Comparison of ENCODE assay signal across 8 cellular contexts in genomic region chr2:44170337-44170736, GRCh38. TPM values are rescaled to one million over a fixed set of nuclear protein-coding genes. Genes with fewer than 3 reads are reported as not detected.
DNase-seq lines count a peak whose midpoint lies in the region; ATAC-seq and FAIRE-seq lines count a peak whose summit lies in the region.

No MANE protein-coding gene starts in this region.

- peaks cover 18% of the 10 kb centered on the region for H3K4me1 ChIP-seq in ACC112 (ENCODE audit: control insufficient read depth, insufficient read depth, low read length, unreplicated experiment)
- H3K4me1 ChIP-seq in iPS-18a (ENCODE audit: control insufficient read depth, low read depth, low read length) = peaks cover 20% of the 10 kb centered on the region

- H3K27me3 Mint-ChIP-seq in activated T-helper 17 cell treated with anti-CD3 and anti-CD28 coated beads, Interleukin-2, amount 50 U/mL, for 72 hours = no peaks in the 10 kb centered on the region
- no peaks in the 10 kb centered on the region for H3K27me3 Mint-ChIP-seq in stimulated activated naive B cell treated with anti-CD40 and anti-IgM and Interleukin-4, amounts not matched to agents 10 μg/mL and 1 μg/mL and 100 μg/mL, for 72 hours

- peak overlapping the region; percentile 92 for H3K27ac Mint-ChIP-seq in activated T-helper 17 cell treated with anti-CD3 and anti-CD28 coated beads, Interleukin-2, amount 50 U/mL, for 72 hours
- H3K27ac Mint-ChIP-seq in stimulated activated naive B cell treated with anti-CD40 and anti-IgM and Interleukin-4, amounts not matched to agents 10 μg/mL and 1 μg/mL and 100 μg/mL, for 72 hours = peak overlapping the region; percentile 97

- DNase-seq in GM18507 (ENCODE audit: extremely low spot score, insufficient read length, low read depth) (no peak), COR-L47 (lab: John Stamatoyannopoulos, UW) (no peak)
- no peak for DNase-seq in stimulated activated naive B cell treated with anti-CD40 and anti-IgM and Interleukin-4, amounts not matched to agents 10 μg/mL and 1 μg/mL and 100 μg/mL, for 72 hours

- peak overlapping the region; percentile 93 for H3K4me3 Mint-ChIP-seq in activated T-helper 17 cell treated with anti-CD3 and anti-CD28 coated beads, Interleukin-2, amount 50 U/mL, for 72 hours
- peak overlapping the region; percentile 94 to 100 for H3K4me3 Mint-ChIP-seq in stimulated activated naive B cell treated with anti-CD40 and anti-IgM and Interleukin-4, amounts not matched to agents 10 μg/mL and 1 μg/mL and 100 μg/mL, for 72 hours

- peak overlapping the region; percentile 48 for H3K27ac ChIP-seq in ACC112 (ENCODE audit: low read depth, low read length)
- H3K27ac ChIP-seq in iPS-18a (ENCODE audit: low read length) = no peak overlapping the region

- no peaks in the 10 kb centered on the region for H3K36me3 ChIP-seq in ACC112 (ENCODE audit: insufficient read depth, low read length)
- H3K36me3 ChIP-seq in iPS-18a (ENCODE audit: control insufficient read depth, low read depth, low read length) = no peaks in the 10 kb centered on the region

- H3K9ac ChIP-seq in iPS-18a (ENCODE audit: low read length) = peak overlapping the region; percentile 85

- H3K9me3 ChIP-seq in iPS-18a (ENCODE audit: control insufficient read depth, low read depth, low read length) = no peaks in the 10 kb centered on the region

- H3K9me3 Mint-ChIP-seq in activated T-helper 17 cell treated with anti-CD3 and anti-CD28 coated beads, Interleukin-2, amount 50 U/mL, for 72 hours = no peaks in the 10 kb centered on the region
- H3K9me3 Mint-ChIP-seq in stimulated activated naive B cell treated with anti-CD40 and anti-IgM and Interleukin-4, amounts not matched to agents 10 μg/mL and 1 μg/mL and 100 μg/mL, for 72 hours = no peaks in the 10 kb centered on the region

- peaks cover 57% of the 10 kb centered on the region for H3K36me3 Mint-ChIP-seq in activated T-helper 17 cell treated with anti-CD3 and anti-CD28 coated beads, Interleukin-2, amount 50 U/mL, for 72 hours (ENCODE audit: low read depth)
- peaks cover 6 to 13% of the 10 kb centered on the region in 2 donors for H3K36me3 Mint-ChIP-seq in stimulated activated naive B cell treated with anti-CD40 and anti-IgM and Interleukin-4, amounts not matched to agents 10 μg/mL and 1 μg/mL and 100 μg/mL, for 72 hours

- H3K27me3 ChIP-seq in ACC112 (ENCODE audit: insufficient read depth, low read length) (no peaks in the 10 kb centered on the region), iPS-18a (ENCODE audit: control insufficient read depth, insufficient read depth, low read length) (no peaks in the 10 kb centered on the region)

- ATAC-seq in activated T-helper 17 cell treated with anti-CD3 and anti-CD28 coated beads, Interleukin-2, amount 50 U/mL, for 72 hours (replicated peaks) = no peak
- ATAC-seq in stimulated activated naive B cell treated with anti-CD40 and anti-IgM and Interleukin-4, amounts not matched to agents 10 μg/mL and 1 μg/mL and 100 μg/mL, for 72 hours (replicated peaks) = no peak
- ATAC-seq in GM21367 (IDR thresholded peaks at IDR 0.05; ENCODE audit: unreplicated experiment) (no peak), GM18907 (IDR thresholded peaks at IDR 0.05; ENCODE audit: unreplicated experiment) (no peak)

- H3K4me3 ChIP-seq in ACC112 (ENCODE audit: low read depth, low read length) (peak overlapping the region; percentile 92), iPS-18a (ENCODE audit: low read length) (peak overlapping the region; percentile 98)

- peak; percentile 59 for FAIRE-seq in GM18507 (lab: Jason Lieb, UNC)

- H3K79me2 ChIP-seq in ACC112 (ENCODE audit: control insufficient read depth, insufficient read depth, low read length, unreplicated experiment) = peaks cover 62% of the 10 kb centered on the region

- no peak overlapping the region for H2AFZ ChIP-seq in ACC112 (ENCODE audit: low read length, unreplicated experiment)

- H3K4me1 Mint-ChIP-seq in activated T-helper 17 cell treated with anti-CD3 and anti-CD28 coated beads, Interleukin-2, amount 50 U/mL, for 72 hours = peaks cover 23% of the 10 kb centered on the region
- peaks cover 29 to 43% of the 10 kb centered on the region in 2 donors for H3K4me1 Mint-ChIP-seq in stimulated activated naive B cell treated with anti-CD40 and anti-IgM and Interleukin-4, amounts not matched to agents 10 μg/mL and 1 μg/mL and 100 μg/mL, for 72 hours

RNA-seq across cellular contexts. Expression of gene PPM1B, which starts 1.7 kb away (rescaled TPM):
- total RNA-seq in activated T-helper 17 cell treated with anti-CD3 and anti-CD28 coated beads, Interleukin-2, amount 50 U/mL, for 72 hours = 10 to 100 TPM; 36.3 to 38.9 TPM
